ENCODE assay signal across 1 cellular context in the genomic region with DNA sequence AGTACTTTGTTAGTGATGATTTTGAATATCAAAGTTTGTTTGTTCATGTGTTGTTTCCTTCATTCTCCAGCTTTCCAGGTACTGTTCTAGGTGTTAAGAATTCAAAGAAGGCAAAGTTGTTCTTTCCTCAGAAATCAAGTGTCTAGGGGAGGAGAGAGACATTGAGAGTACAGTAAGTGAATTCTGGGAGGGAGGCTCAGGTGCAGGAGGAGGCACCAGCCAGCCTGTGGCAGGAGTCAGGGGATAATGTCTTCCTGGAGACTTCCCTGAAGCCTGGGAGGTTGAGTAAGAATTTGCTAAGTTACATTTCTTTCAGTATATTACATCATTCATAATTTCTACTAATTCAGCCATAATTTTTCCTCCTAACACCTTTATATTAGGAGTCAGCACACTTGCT.
TF ChIP-seq lines count a peak whose summit lies in the region.

No MANE protein-coding gene starts in this region.

TF ChIP-seq in GM23338, 12 proteins besides CTCF, POLR2A, EP300 and RAD21 (continued from another document):
- TF ChIP-seq, protein P1, sequence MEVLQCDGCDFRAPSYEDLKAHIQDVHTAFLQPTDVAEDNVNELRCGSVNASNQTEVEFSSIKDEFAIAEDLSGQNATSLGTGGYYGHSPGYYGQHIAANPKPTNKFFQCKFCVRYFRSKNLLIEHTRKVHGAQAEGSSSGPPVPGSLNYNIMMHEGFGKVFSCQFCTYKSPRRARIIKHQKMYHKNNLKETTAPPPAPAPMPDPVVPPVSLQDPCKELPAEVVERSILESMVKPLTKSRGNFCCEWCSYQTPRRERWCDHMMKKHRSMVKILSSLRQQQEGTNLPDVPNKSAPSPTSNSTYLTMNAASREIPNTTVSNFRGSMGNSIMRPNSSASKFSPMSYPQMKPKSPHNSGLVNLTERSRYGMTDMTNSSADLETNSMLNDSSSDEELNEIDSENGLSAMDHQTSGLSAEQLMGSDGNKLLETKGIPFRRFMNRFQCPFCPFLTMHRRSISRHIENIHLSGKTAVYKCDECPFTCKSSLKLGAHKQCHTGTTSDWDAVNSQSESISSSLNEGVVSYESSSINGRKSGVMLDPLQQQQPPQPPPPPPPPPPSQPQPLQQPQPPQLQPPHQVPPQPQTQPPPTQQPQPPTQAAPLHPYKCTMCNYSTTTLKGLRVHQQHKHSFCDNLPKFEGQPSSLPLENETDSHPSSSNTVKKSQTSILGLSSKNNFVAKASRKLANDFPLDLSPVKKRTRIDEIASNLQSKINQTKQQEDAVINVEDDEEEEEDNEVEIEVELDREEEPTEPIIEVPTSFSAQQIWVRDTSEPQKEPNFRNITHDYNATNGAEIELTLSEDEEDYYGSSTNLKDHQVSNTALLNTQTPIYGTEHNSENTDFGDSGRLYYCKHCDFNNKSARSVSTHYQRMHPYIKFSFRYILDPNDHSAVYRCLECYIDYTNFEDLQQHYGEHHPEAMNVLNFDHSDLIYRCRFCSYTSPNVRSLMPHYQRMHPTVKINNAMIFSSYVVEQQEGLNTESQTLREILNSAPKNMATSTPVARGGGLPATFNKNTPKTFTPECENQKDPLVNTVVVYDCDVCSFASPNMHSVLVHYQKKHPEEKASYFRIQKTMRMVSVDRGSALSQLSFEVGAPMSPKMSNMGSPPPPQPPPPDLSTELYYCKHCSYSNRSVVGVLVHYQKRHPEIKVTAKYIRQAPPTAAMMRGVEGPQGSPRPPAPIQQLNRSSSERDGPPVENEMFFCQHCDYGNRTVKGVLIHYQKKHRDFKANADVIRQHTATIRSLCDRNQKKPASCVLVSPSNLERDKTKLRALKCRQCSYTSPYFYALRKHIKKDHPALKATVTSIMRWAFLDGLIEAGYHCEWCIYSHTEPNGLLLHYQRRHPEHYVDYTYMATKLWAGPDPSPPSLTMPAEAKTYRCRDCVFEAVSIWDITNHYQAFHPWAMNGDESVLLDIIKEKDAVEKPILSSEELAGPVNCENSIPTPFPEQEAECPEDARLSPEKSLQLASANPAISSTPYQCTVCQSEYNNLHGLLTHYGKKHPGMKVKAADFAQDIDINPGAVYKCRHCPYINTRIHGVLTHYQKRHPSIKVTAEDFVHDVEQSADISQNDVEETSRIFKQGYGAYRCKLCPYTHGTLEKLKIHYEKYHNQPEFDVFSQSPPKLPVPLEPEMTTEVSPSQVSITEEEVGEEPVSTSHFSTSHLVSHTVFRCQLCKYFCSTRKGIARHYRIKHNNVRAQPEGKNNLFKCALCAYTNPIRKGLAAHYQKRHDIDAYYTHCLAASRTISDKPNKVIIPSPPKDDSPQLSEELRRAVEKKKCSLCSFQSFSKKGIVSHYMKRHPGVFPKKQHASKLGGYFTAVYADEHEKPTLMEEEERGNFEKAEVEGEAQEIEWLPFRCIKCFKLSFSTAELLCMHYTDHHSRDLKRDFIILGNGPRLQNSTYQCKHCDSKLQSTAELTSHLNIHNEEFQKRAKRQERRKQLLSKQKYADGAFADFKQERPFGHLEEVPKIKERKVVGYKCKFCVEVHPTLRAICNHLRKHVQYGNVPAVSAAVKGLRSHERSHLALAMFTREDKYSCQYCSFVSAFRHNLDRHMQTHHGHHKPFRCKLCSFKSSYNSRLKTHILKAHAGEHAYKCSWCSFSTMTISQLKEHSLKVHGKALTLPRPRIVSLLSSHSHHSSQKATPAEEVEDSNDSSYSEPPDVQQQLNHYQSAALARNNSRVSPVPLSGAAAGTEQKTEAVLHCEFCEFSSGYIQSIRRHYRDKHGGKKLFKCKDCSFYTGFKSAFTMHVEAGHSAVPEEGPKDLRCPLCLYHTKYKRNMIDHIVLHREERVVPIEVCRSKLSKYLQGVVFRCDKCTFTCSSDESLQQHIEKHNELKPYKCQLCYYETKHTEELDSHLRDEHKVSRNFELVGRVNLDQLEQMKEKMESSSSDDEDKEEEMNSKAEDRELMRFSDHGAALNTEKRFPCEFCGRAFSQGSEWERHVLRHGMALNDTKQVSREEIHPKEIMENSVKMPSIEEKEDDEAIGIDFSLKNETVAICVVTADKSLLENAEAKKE (CRISPR knock-in tag; IDR thresholded peaks at IDR 0.05), result no peak
- TF ChIP-seq POLR2AphosphoS5 (IDR thresholded peaks at IDR 0.05; ENCODE audit: low read depth), result no peak
- TF ChIP-seq ZNF114 (CRISPR knock-in tag; IDR thresholded peaks at IDR 0.05), result no peak
- TF ChIP-seq EZH2 (IDR thresholded peaks at IDR 0.05; ENCODE audit: low read depth, unreplicated experiment), result no peak
- TF ChIP-seq ZNF331 (CRISPR knock-in tag; IDR thresholded peaks at IDR 0.05; ENCODE audit: low read depth), result no peak
- TF ChIP-seq CREB1 (CRISPR knock-in tag; IDR thresholded peaks at IDR 0.05; ENCODE audit: low read depth), result no peak
- TF ChIP-seq, protein P2, sequence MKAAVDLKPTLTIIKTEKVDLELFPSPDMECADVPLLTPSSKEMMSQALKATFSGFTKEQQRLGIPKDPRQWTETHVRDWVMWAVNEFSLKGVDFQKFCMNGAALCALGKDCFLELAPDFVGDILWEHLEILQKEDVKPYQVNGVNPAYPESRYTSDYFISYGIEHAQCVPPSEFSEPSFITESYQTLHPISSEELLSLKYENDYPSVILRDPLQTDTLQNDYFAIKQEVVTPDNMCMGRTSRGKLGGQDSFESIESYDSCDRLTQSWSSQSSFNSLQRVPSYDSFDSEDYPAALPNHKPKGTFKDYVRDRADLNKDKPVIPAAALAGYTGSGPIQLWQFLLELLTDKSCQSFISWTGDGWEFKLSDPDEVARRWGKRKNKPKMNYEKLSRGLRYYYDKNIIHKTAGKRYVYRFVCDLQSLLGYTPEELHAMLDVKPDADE (IDR thresholded peaks at IDR 0.05), result no peak
- TF ChIP-seq, protein P3, sequence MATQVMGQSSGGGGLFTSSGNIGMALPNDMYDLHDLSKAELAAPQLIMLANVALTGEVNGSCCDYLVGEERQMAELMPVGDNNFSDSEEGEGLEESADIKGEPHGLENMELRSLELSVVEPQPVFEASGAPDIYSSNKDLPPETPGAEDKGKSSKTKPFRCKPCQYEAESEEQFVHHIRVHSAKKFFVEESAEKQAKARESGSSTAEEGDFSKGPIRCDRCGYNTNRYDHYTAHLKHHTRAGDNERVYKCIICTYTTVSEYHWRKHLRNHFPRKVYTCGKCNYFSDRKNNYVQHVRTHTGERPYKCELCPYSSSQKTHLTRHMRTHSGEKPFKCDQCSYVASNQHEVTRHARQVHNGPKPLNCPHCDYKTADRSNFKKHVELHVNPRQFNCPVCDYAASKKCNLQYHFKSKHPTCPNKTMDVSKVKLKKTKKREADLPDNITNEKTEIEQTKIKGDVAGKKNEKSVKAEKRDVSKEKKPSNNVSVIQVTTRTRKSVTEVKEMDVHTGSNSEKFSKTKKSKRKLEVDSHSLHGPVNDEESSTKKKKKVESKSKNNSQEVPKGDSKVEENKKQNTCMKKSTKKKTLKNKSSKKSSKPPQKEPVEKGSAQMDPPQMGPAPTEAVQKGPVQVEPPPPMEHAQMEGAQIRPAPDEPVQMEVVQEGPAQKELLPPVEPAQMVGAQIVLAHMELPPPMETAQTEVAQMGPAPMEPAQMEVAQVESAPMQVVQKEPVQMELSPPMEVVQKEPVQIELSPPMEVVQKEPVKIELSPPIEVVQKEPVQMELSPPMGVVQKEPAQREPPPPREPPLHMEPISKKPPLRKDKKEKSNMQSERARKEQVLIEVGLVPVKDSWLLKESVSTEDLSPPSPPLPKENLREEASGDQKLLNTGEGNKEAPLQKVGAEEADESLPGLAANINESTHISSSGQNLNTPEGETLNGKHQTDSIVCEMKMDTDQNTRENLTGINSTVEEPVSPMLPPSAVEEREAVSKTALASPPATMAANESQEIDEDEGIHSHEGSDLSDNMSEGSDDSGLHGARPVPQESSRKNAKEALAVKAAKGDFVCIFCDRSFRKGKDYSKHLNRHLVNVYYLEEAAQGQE (IDR thresholded peaks at IDR 0.05; ENCODE audit: unreplicated experiment), result no peak
- TF ChIP-seq JUNB (IDR thresholded peaks at IDR 0.05; ENCODE audit: unreplicated experiment), result no peak
- no peak for TF ChIP-seq EZH2phosphoT487 (IDR thresholded peaks at IDR 0.05; ENCODE audit: unreplicated experiment)
